19 cellular contexts compared by ENCODE assay signal in genomic region chr20:21523398-21523868, GRCh38. TPM values are rescaled to one million over a fixed set of nuclear protein-coding genes. Genes with fewer than 3 reads are reported as not detected.
DNase-seq lines count a peak whose midpoint lies in the region; ATAC-seq and TF ChIP-seq lines count a peak whose summit lies in the region.
"Had no signal": no experiment of that assay in that cellular context is flagged by ENCODE, and none has a peak within 500 bp of the region (broad histone marks: within the 10 kb centered on the region; RNA-seq: fewer than 3 reads in every experiment).

No MANE protein-coding gene starts in this region.

- H3K36me3 ChIP-seq in thyroid gland = no peaks in the 10 kb centered on the region
- H3K36me3 ChIP-seq: BE2C, left lung, SJCRH30 had no signal

- intact Hi-C loops in thyroid gland (cut with DNase I) = no loop called here

- DNase-seq in activated naive CD4-positive, alpha-beta T cell (lab: John Stamatoyannopoulos, UW) = no peak
- DNase-seq in T-cell (no peak), glutamatergic neuron (no peak), RPMI8226 (no peak), thyroid gland (no peak)
- DNase-seq: BE2C; NCI-H1694 treated with DMSO at 0.1 percent for 48 hours; right cardiac atrium; SJCRH30; stimulated activated CD4-positive, alpha-beta T cell treated with anti-CD3 and anti-CD28 coated beads, Interleukin-4, amount 100 ng/mL, for 1 hour had no signal

- POLR2A ChIA-PET in T-cell (lab: Charles Lee) = no interaction called here

- H3K27ac Mint-ChIP-seq in activated naive CD4-positive, alpha-beta T cell treated with anti-CD3 and anti-CD28 coated beads, Interleukin-2, amount 50 U/mL, for 24 hours = no peak overlapping the region
- H3K27ac Mint-ChIP-seq in T-cell (no peak overlapping the region), glutamatergic neuron (ENCODE audit: unreplicated experiment) (no peak overlapping the region)

- H3K9me3 Mint-ChIP-seq in activated naive CD4-positive, alpha-beta T cell treated with anti-CD3 and anti-CD28 coated beads, Interleukin-2, amount 50 U/mL, for 24 hours = no peaks in the 10 kb centered on the region
- H3K9me3 Mint-ChIP-seq in T-cell (no peaks in the 10 kb centered on the region), glutamatergic neuron (ENCODE audit: unreplicated experiment) (peaks cover 18% of the 10 kb centered on the region)

- no peaks in the 10 kb centered on the region for H3K9me3 ChIP-seq in thyroid gland
- H3K9me3 ChIP-seq: BE2C, left lung, SJCRH30 had no signal

- no peak overlapping the region for H3K4me3 ChIP-seq in thyroid gland (replicated peaks in 1 of 3)
- H3K4me3 ChIP-seq: GM12878, K562, left lung, SJCRH30 had no signal

- peaks cover 61% of the 10 kb centered on the region for H3K27me3 Mint-ChIP-seq in activated naive CD4-positive, alpha-beta T cell treated with anti-CD3 and anti-CD28 coated beads, Interleukin-2, amount 50 U/mL, for 24 hours
- peaks cover 80 to 84% of the 10 kb centered on the region in 2 donors for H3K27me3 Mint-ChIP-seq in T-cell
- peaks cover 38% of the 10 kb centered on the region for H3K27me3 Mint-ChIP-seq in glutamatergic neuron (ENCODE audit: unreplicated experiment)

- no peaks in the 10 kb centered on the region for H3K36me3 Mint-ChIP-seq in activated naive CD4-positive, alpha-beta T cell treated with anti-CD3 and anti-CD28 coated beads, Interleukin-2, amount 50 U/mL, for 24 hours
- H3K36me3 Mint-ChIP-seq in T-cell (no peaks in the 10 kb centered on the region), glutamatergic neuron (ENCODE audit: unreplicated experiment) (peaks cover 4% of the 10 kb centered on the region)

- TF ChIP-seq POLR2A in thyroid gland (IDR thresholded peaks at IDR 0.05) = no peak

- peaks cover 30% of the 10 kb centered on the region for H3K4me1 Mint-ChIP-seq in activated naive CD4-positive, alpha-beta T cell treated with anti-CD3 and anti-CD28 coated beads, Interleukin-2, amount 50 U/mL, for 24 hours
- peaks cover 17 to 24% (median 24%) of the 10 kb centered on the region in 3 donors for H3K4me1 Mint-ChIP-seq in T-cell
- peaks cover 2% of the 10 kb centered on the region for H3K4me1 Mint-ChIP-seq in glutamatergic neuron (ENCODE audit: low read depth, unreplicated experiment)

- 7 to 8% methylated on average over 14 of the region's 14 CpGs for WGBS in thyroid gland, 2 donors

- H3K4me3 Mint-ChIP-seq in activated naive CD4-positive, alpha-beta T cell treated with anti-CD3 and anti-CD28 coated beads, Interleukin-2, amount 50 U/mL, for 24 hours = peak overlapping the region; percentile 40
- peak overlapping the region; percentile 10 to 52 (median 34) for H3K4me3 Mint-ChIP-seq in T-cell
- peak overlapping the region; percentile 80 for H3K4me3 Mint-ChIP-seq in glutamatergic neuron (ENCODE audit: unreplicated experiment)

- TF ChIP-seq CTCF in glutamatergic neuron (IDR thresholded peaks at IDR 0.05; ENCODE audit: partially characterized antibody, unreplicated experiment) (no peak), thyroid gland (IDR thresholded peaks at IDR 0.05) (no peak)

- H3K27ac ChIP-seq in temporal lobe (ENCODE audit: low read depth, low read length) = peak overlapping the region; percentile 70
- H3K27ac ChIP-seq in thyroid gland = no peak overlapping the region
- H3K27ac ChIP-seq: left lung, SJCRH30 had no signal

- CTCF ChIA-PET in T-cell (lab: Charles Lee) = no interaction called here

- H3K4me1 ChIP-seq in thyroid gland = peaks cover 10 to 17% of the 10 kb centered on the region in 2 donors
- H3K4me1 ChIP-seq: BE2C, SJCRH30 had no signal

- ATAC-seq in T-cell (replicated peaks in 1 of 4) = no peak
- ATAC-seq in HG03442 (IDR thresholded peaks at IDR 0.05; ENCODE audit: unreplicated experiment) = no peak
- ATAC-seq: GM12878, K562, left lung, right cardiac atrium had no signal

- H3K27me3 ChIP-seq in thyroid gland = peaks cover 31% of the 10 kb centered on the region

RNA-seq across cellular contexts. Expression of gene NKX2-2, which starts 9.6 kb away (rescaled TPM):
- total RNA-seq in T-cell (not detected), glutamatergic neuron (ENCODE audit: unreplicated experiment) (1.2 TPM), temporal lobe (0.98 TPM), thyroid gland (under 1 TPM in 1 of 4 donors, not detected in 3; 0.42 TPM)
- total RNA-seq: bronchial epithelial cell, glomerular endothelial cell, GM12878, K562, left lung, myocyte, right cardiac atrium, SJCRH30 had no signal
